In the genomic region with DNA sequence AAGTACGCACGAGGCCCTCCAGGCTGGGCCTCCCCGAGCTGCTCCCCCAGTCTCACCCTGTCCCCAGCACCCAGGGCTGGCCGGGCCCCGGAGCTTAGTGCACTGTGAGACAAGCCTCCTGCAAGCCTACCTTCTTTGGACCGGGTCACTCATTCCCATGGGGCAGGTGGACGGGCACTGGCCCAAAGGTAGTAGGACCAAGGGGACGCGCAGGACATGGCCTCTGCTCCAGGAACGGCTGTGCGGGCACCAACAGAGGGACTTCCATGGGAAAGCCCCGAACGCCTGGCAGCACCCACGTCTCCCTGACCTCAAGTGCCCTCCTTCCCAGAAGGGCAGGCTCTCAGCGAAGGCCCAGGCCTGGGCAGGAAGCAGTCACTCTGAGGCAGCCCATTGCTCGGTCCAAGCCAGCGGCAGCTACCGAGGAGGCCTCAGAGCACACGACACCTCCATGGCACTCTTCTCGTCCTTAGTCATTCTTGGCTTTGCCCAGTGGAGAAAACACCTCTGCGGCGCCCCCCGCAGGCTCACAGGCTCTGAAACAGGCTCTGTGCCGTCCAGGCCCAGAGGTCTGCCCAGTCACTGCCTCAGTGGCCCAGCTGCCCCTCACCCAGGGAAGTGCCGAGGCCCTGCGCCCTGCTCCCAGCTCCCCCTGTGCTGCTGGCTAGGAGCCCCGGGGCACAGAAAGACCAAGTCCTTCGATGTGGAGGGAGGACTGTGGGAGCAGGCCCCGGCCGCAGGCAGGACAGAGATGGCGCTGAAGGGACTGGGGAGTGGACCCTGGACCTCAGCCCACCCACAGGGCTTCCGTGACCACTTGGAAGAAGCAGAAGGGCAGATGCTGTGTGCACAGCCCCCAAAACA, we compare ENCODE assay signal across 17 cellular contexts. TPM values are rescaled to one million over a fixed set of nuclear protein-coding genes. Genes with fewer than 3 reads are reported as not detected.
A peak's percentile ranks its signal among the peaks of the same experiment; 100 is the strongest.
DNase-seq lines count a peak whose midpoint lies in the region; ATAC-seq, FAIRE-seq and TF ChIP-seq lines count a peak whose summit lies in the region.
"Had no signal": no experiment of that assay in that cellular context is flagged by ENCODE, and none has a peak within 500 bp of the region (broad histone marks: within the 10 kb centered on the region; RNA-seq: fewer than 3 reads in every experiment).

No MANE protein-coding gene starts in this region.

- intact Hi-C loops in mucosa of descending colon (cut with DNase I, micrococcal nuclease): no loop called here
- intact Hi-C loops in thyroid gland (cut with DNase I): loop anchor here (5.0 kb wide), 1 partner anchor 34 kb away; no protein-coding TSS in a partner anchor

- TF ChIP-seq CTCF in HFF-Myc (IDR thresholded peaks at IDR 0.05; ENCODE audit: low read depth, low read length, missing control alignments) (peak; percentile 12), choroid plexus epithelial cell (conservative IDR thresholded peaks at IDR 0.05; ENCODE audit: low read depth, low read length) (peak; percentile 3), mucosa of descending colon (IDR thresholded peaks at IDR 0.05) (no peak), thyroid gland (IDR thresholded peaks at IDR 0.05) (no peak), mesothelial cell of epicardium (IDR thresholded peaks at IDR 0.05; ENCODE audit: unreplicated experiment) (no peak)

- H3K4me1 Mint-ChIP-seq in mesothelial cell of epicardium: peaks cover 5% of the 10 kb centered on the region

- no peaks in the 10 kb centered on the region for H3K27me3 Mint-ChIP-seq in mesothelial cell of epicardium (ENCODE audit: low read depth)
- H3K27me3 Mint-ChIP-seq: activated CD4-positive, alpha-beta memory T cell treated with anti-CD3 and anti-CD28 coated beads for 36 hours; brain; CD4-positive, alpha-beta T cell; memory B cell had no signal

- H3K4me1 ChIP-seq in mucosa of descending colon (ENCODE audit: low read depth) (peaks cover 24% of the 10 kb centered on the region), thyroid gland (peaks cover 58 to 80% of the 10 kb centered on the region in 2 donors)

- WGBS in thyroid gland, 2 donors: 80 to 84% methylated on average over 17 to 31 of the region's 32 CpGs

- H3K27ac Mint-ChIP-seq in mesothelial cell of epicardium: no peak overlapping the region
- H3K27ac Mint-ChIP-seq: activated CD4-positive, alpha-beta memory T cell treated with anti-CD3 and anti-CD28 coated beads for 36 hours; CD4-positive, alpha-beta T cell; memory B cell had no signal

- no peak overlapping the region for H3K4me3 Mint-ChIP-seq in mesothelial cell of epicardium
- H3K4me3 Mint-ChIP-seq: activated CD4-positive, alpha-beta memory T cell treated with anti-CD3 and anti-CD28 coated beads for 36 hours; brain; CD4-positive, alpha-beta T cell; memory B cell had no signal

- no peak for FAIRE-seq in HTR-8/SVneo (lab: Jason Lieb, UNC)
- FAIRE-seq: pancreas had no signal

- no peaks in the 10 kb centered on the region for H3K36me3 ChIP-seq in mucosa of descending colon (ENCODE audit: low read depth)
- H3K36me3 ChIP-seq in thyroid gland: peaks cover 0 to 16% of the 10 kb centered on the region in 2 donors
- H3K36me3 ChIP-seq: pancreas had no signal

- H3K9me3 Mint-ChIP-seq in mesothelial cell of epicardium: no peaks in the 10 kb centered on the region
- H3K9me3 Mint-ChIP-seq: activated CD4-positive, alpha-beta memory T cell treated with anti-CD3 and anti-CD28 coated beads for 36 hours; brain; CD4-positive, alpha-beta T cell; memory B cell had no signal

- no peak for DNase-seq in HFF-Myc (ENCODE audit: extremely low read depth, low read depth)
- DNase-seq in choroid plexus epithelial cell (ENCODE audit: low read depth): no peak
- DNase-seq in mucosa of descending colon: peak in 2 of 3 donors; percentile 29 to 48
- DNase-seq in thyroid gland: peak in 1 of 2 donors; percentile 24
- DNase-seq in HTR-8/SVneo (ENCODE audit: insufficient read length, low spot score): no peak
- no peak for DNase-seq in mesothelial cell of epicardium (ENCODE audit: low spot score in 2 of 2, unreplicated experiment in 2 of 2)
- DNase-seq: activated CD4-positive, alpha-beta memory T cell treated with anti-CD3 and anti-CD28 coated beads for 36 hours; activated effector memory CD4-positive, alpha-beta T cell treated with anti-CD3 and anti-CD28 coated beads, Interleukin-2, amount 50 U/mL, for 16 hours; CD4-positive, alpha-beta T cell; hypothalamus; NCI-H146; stimulated activated CD4-positive, alpha-beta T cell treated with anti-CD3 and anti-CD28 coated beads, Interleukin-1b, Interleukin-23, amount 100 ng/mL, for 48 hours had no signal

- peaks cover 8% of the 10 kb centered on the region for H3K36me3 Mint-ChIP-seq in mesothelial cell of epicardium

- TF ChIP-seq POLR2A in thyroid gland (IDR thresholded peaks at IDR 0.05): no peak
- no peak for TF ChIP-seq POLR2A in GM18505 (IDR thresholded peaks at IDR 0.05; ENCODE audit: borderline replicate concordance, extremely low read depth, insufficient read depth, insufficient read length)

- H3K27me3 ChIP-seq in thyroid gland: no peaks in the 10 kb centered on the region
- H3K27me3 ChIP-seq: pancreas had no signal

- ATAC-seq in mucosa of descending colon (no peak), GM18505 (IDR thresholded peaks at IDR 0.05; ENCODE audit: unreplicated experiment) (no peak)
- ATAC-seq: pancreas had no signal

- H3K27ac ChIP-seq in thyroid gland: peak overlapping the region in 2 of 3 donors; percentile 51 to 55
- H3K27ac ChIP-seq: pancreas, RWPE1 had no signal

- H3K9me3 ChIP-seq in mucosa of descending colon (no peaks in the 10 kb centered on the region), thyroid gland (no peaks in the 10 kb centered on the region)
- H3K9me3 ChIP-seq: pancreas had no signal

- no peak overlapping the region for H3K4me3 ChIP-seq in HFF-Myc (replicated peaks; ENCODE audit: low read depth, low read length)
- no peak overlapping the region for H3K4me3 ChIP-seq in choroid plexus epithelial cell (ENCODE audit: low read depth, low read length)
- H3K4me3 ChIP-seq in mucosa of descending colon: no peak overlapping the region
- H3K4me3 ChIP-seq in thyroid gland (replicated peaks in 1 of 3): no peak overlapping the region
- H3K4me3 ChIP-seq: pancreas had no signal

RNA-seq across cellular contexts. Expression of gene MOB2, which starts 3.8 kb away (rescaled TPM):
- total RNA-seq in mucosa of descending colon: 100 to 1,000 TPM in 1 of 3 donors, 10 to 100 TPM in 2; 54.9 to 108 (median 61.5) TPM
- 10 to 100 TPM; 25.6 to 45.8 (median 30.1) TPM for total RNA-seq in thyroid gland
- total RNA-seq in mesothelial cell of epicardium: 27.6 to 31.3 TPM (median 28.1 TPM) in 3 replicates

Comparison
In these comparisons a context has a peak if more than half of its experiments do, and no peak if none do; other contexts are left out.
1. DNase-seq: peak in mucosa of descending colon (2 of 3); none in HFF-Myc (single experiment), choroid plexus epithelial cell (single experiment), HTR-8/SVneo (single experiment) and mesothelial cell of epicardium (0 of 2).
2. CTCF ChIP-seq: peak in HFF-Myc (single experiment) and choroid plexus epithelial cell (single experiment); none in mucosa of descending colon (single experiment), thyroid gland (0 of 6) and mesothelial cell of epicardium (single experiment).